In the genomic region with DNA sequence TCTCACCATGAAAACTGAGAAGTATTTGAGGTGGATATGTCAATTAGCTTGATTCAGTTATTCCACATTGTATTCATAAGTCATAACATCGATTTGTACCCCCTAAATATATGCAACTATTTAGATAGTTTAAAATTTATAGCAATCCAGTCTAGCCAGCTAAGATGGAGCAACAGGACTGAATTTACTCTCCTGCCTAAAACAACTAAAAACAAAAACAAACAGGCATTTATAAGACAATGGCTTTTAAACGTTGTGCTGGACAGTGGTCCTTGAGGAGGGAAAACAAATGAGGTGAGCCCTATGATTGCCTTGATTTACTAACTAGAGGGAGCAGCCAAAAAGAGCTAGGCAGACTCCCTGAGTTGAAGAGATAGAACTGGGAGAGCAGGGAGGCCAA, we compare ENCODE assay signal across 8 cellular contexts. TPM values are rescaled to one million over a fixed set of nuclear protein-coding genes. Genes with fewer than 3 reads are reported as not detected.
DNase-seq lines count a peak whose midpoint lies in the region; FAIRE-seq and TF ChIP-seq lines count a peak whose summit lies in the region.

No MANE protein-coding gene starts in this region.

- DNase-seq in BJ (ENCODE audit: low read depth) (no peak), cerebellar cortex (ENCODE audit: low spot score) (peak; percentile 6), D721Med (ENCODE audit: insufficient read length, low spot score) (no peak), DMS153 (lab: John Stamatoyannopoulos, UW) (no peak), NCI-H1694 (lab: John Stamatoyannopoulos, UW) (no peak)
- DNase-seq in stimulated activated CD4-positive, alpha-beta T cell treated with anti-CD3 and anti-CD28 coated beads, Interleukin-15, amount 100 ng/mL, for 24 hours = no peak

- peak overlapping the region; percentile 96 for H3K4me3 ChIP-seq in BJ (ENCODE audit: low read depth, low read length)

- peaks cover 2% of the 10 kb centered on the region for H3K27me3 Mint-ChIP-seq in IgD-negative memory B cell
- H3K27me3 Mint-ChIP-seq in nephron (ENCODE audit: low read depth) = no peaks in the 10 kb centered on the region

- peaks cover 7% of the 10 kb centered on the region for H3K36me3 Mint-ChIP-seq in IgD-negative memory B cell
- peaks cover 8% of the 10 kb centered on the region for H3K36me3 Mint-ChIP-seq in nephron (ENCODE audit: low read depth)

- CTCF ChIA-PET in BJ (lab: Yijun Ruan, JAX) = interaction anchor here (1.0 to 4.9 kb wide), 5 partner anchors 12 to 131 kb away, joined by 3 to 26 read pairs (median 5); no protein-coding TSS in a partner anchor

- H3K27ac Mint-ChIP-seq in IgD-negative memory B cell = peak overlapping the region; percentile 70 to 98 (median 96)
- H3K27ac Mint-ChIP-seq in nephron = peak overlapping the region; percentile 56 to 99 (median 98)

- H3K4me3 Mint-ChIP-seq in IgD-negative memory B cell = peak overlapping the region; percentile 11 to 97 (median 84)
- peak overlapping the region; percentile 59 to 87 (median 67) for H3K4me3 Mint-ChIP-seq in nephron

- no peak for TF ChIP-seq CTCF in BJ (IDR thresholded peaks at IDR 0.05; ENCODE audit: insufficient read depth, low read depth, low read length)
- no peak for TF ChIP-seq CTCF in nephron (IDR thresholded peaks at IDR 0.05; ENCODE audit: unreplicated experiment in 3 of 3)
- TF ChIP-seq CTCF in D721Med (IDR thresholded peaks at IDR 0.05; ENCODE audit: insufficient read depth, missing control alignments) = no peak

- H3K9me3 Mint-ChIP-seq in IgD-negative memory B cell (peaks cover 0 to 7% (median 4%) of the 10 kb centered on the region in 3 donors), nephron (peaks cover 28% of the 10 kb centered on the region)

- H3K27me3 ChIP-seq in BJ (ENCODE audit: control insufficient read depth, insufficient read depth, low read length) = no peaks in the 10 kb centered on the region

- POLR2A ChIA-PET in BJ (lab: Charles Lee) = no interaction called here

- FAIRE-seq in D721Med (lab: Jason Lieb, UNC) = no peak

- H3K4me1 Mint-ChIP-seq in IgD-negative memory B cell (peaks cover 0 to 18% (median 11%) of the 10 kb centered on the region in 3 donors), nephron (peaks cover 19% of the 10 kb centered on the region)

- H3K36me3 ChIP-seq in BJ (ENCODE audit: control insufficient read depth, insufficient read depth, low read length) = no peaks in the 10 kb centered on the region

RNA-seq across cellular contexts. Expression of a gene that starts 0.8 kb away (rescaled TPM):
- polyA plus RNA-seq in BJ (2011; rRNA removed) (4.5 and 7.9 TPM in 2 replicates), IgD-negative memory B cell (2.5 TPM)
- 5.2 and 6.9 TPM in 2 replicates for polyA minus RNA-seq in BJ (2011; rRNA and poly(A)+ RNA removed)
